18 cellular contexts compared by ENCODE assay signal in the genomic region with DNA sequence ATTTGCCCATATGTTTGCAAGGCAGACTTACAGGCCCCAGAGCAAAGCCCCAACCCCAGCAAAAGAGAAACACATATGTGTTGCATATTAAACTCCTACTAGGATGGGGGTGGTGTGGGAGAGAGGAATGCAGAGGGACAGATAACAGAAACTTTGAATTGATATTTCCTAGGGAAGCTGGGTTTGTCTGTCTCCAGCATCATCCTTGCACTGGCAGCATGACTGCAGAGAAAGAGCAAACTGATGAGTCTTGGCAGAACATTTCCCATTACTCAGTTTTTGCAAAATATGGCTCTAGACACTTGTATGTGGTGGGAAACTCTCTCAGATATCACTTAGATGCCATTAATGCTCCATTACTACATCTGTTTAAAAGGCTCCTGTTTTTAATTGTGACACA. TPM values are rescaled to one million over a fixed set of nuclear protein-coding genes. Genes with fewer than 3 reads are reported as not detected.
"Had no signal": no experiment of that assay in that cellular context is flagged by ENCODE, and none has a peak within 500 bp of the region (broad histone marks: within the 10 kb centered on the region; RNA-seq: fewer than 3 reads in every experiment).

No MANE protein-coding gene starts in this region.

- DNase-seq: activated CD4-positive, alpha-beta T cell treated with anti-CD3 and anti-CD28 coated beads for 4 hours; activated CD8-positive, alpha-beta memory T cell treated with anti-CD3 and anti-CD28 coated beads, Interleukin-2, amount 50 U/mL, for 48 hours; activated CD8-positive, alpha-beta T cell treated with anti-CD3 and anti-CD28 coated beads, Interleukin-2, amount 10 ng/mL, durations not matched to agents 7 days and 5 days; activated gamma-delta T cell; activated T-cell treated with anti-CD3 and anti-CD28 coated beads, Interleukin-2, amount 50 U/mL, for 72 hours; amygdala; endodermal cell; erythroblast; kidney glomerular epithelial cell; naive thymus-derived CD8-positive, alpha-beta T cell; SIG-M5; testis had no signal

- H3K27ac ChIP-seq: parathyroid adenoma, testis had no signal

- H3K4me3 Mint-ChIP-seq: activated CD8-positive, alpha-beta T cell treated with anti-CD3 and anti-CD28 coated beads, Interleukin-2, amount 10 ng/mL, durations not matched to agents 7 days and 5 days; activated naive CD8-positive, alpha-beta T cell; activated T-cell treated with anti-CD3 and anti-CD28 coated beads, Interleukin-2, amount 50 U/mL, for 72 hours; endodermal cell; naive thymus-derived CD8-positive, alpha-beta T cell; stimulated activated naive CD8-positive, alpha-beta T cell treated with anti-CD3 and anti-CD28 coated beads, Interleukin-15, Interleukin-2, amounts not matched to agents 100 ng/mL and 50 ng/mL, for 24 hours; T-helper 1 cell treated with Interleukin-12 subunit alpha and Interleukin-12 subunit beta and Interleukin-4 antibody, amounts not matched to agents 30 μg/mL and 1 μg/mL, for 36 hours; WTC11 had no signal

- H3K9me3 ChIP-seq: testis had no signal

- H3K9me3 Mint-ChIP-seq: endodermal cell; stimulated activated naive CD8-positive, alpha-beta T cell treated with anti-CD3 and anti-CD28 coated beads, Interleukin-15, Interleukin-2, amounts not matched to agents 100 ng/mL and 50 ng/mL, for 24 hours; T-helper 1 cell treated with Interleukin-12 subunit alpha and Interleukin-12 subunit beta and Interleukin-4 antibody, amounts not matched to agents 30 μg/mL and 1 μg/mL, for 36 hours; WTC11 had no signal

- H3K4me3 ChIP-seq: skin epidermis, testis had no signal

- H3K27ac Mint-ChIP-seq: activated CD8-positive, alpha-beta T cell treated with anti-CD3 and anti-CD28 coated beads, Interleukin-2, amount 10 ng/mL, durations not matched to agents 7 days and 5 days; activated naive CD8-positive, alpha-beta T cell; activated T-cell treated with anti-CD3 and anti-CD28 coated beads, Interleukin-2, amount 50 U/mL, for 72 hours; endodermal cell; naive thymus-derived CD8-positive, alpha-beta T cell; stimulated activated naive CD8-positive, alpha-beta T cell treated with anti-CD3 and anti-CD28 coated beads, Interleukin-15, Interleukin-2, amounts not matched to agents 100 ng/mL and 50 ng/mL, for 24 hours; T-helper 1 cell treated with Interleukin-12 subunit alpha and Interleukin-12 subunit beta and Interleukin-4 antibody, amounts not matched to agents 30 μg/mL and 1 μg/mL, for 36 hours; WTC11 had no signal

- H3K4me1 ChIP-seq: parathyroid adenoma, testis had no signal

- H3K27me3 ChIP-seq: testis had no signal

- H3K36me3 Mint-ChIP-seq: activated naive CD8-positive, alpha-beta T cell; naive thymus-derived CD8-positive, alpha-beta T cell; WTC11 had no signal

- ATAC-seq: activated CD8-positive, alpha-beta T cell treated with anti-CD3 and anti-CD28 coated beads, Interleukin-2, amount 10 ng/mL, durations not matched to agents 7 days and 5 days; activated T-cell treated with anti-CD3 and anti-CD28 coated beads, Interleukin-2, amount 50 U/mL, for 72 hours; naive thymus-derived CD8-positive, alpha-beta T cell had no signal

RNA-seq across cellular contexts. Expression of a gene that starts 43.8 kb away (rescaled TPM):
- total RNA-seq: activated CD8-positive, alpha-beta T cell treated with anti-CD3 and anti-CD28 coated beads, Interleukin-2, amount 10 ng/mL, durations not matched to agents 7 days and 5 days; naive thymus-derived CD8-positive, alpha-beta T cell had no signal
- polyA plus RNA-seq: naive thymus-derived CD8-positive, alpha-beta T cell had no signal
